In genomic region chr17:332023-332422, GRCh38 we compare ENCODE assay signal across 13 cellular contexts. TPM values are rescaled to one million over a fixed set of nuclear protein-coding genes. Genes with fewer than 3 reads are reported as not detected.
A peak's percentile ranks its signal among the peaks of the same experiment; 100 is the strongest.
DNase-seq lines count a peak whose midpoint lies in the region; ATAC-seq and TF ChIP-seq lines count a peak whose summit lies in the region.
"Had no signal": no experiment of that assay in that cellular context is flagged by ENCODE, and none has a peak within 500 bp of the region (broad histone marks: within the 10 kb centered on the region; RNA-seq: fewer than 3 reads in every experiment).

No MANE protein-coding gene starts in this region.

- peak; percentile 59 for DNase-seq in NCI-H1694 treated with DMSO at 0.1 percent for 48 hours (lab: John Stamatoyannopoulos, UW)
- no peak for DNase-seq in NCI-H1694 (lab: John Stamatoyannopoulos, UW)
- DNase-seq in globus pallidus (ENCODE audit: low spot score): peak; percentile 8
- DNase-seq in neural progenitor cell (ENCODE audit: low spot score): no peak
- peak; percentile 17 to 48 for DNase-seq in tibial artery
- DNase-seq in HAP-1 (ENCODE audit: low spot score in 2 of 2): no peak
- DNase-seq: DMS79 treated with DMSO at 0.1 percent for 48 hours, NCI-H226, retina had no signal

- peaks cover 7% of the 10 kb centered on the region for H3K27me3 Mint-ChIP-seq in neural progenitor cell (ENCODE audit: insufficient read depth, low read depth)

- H3K4me2 ChIP-seq in neural progenitor cell: no peak overlapping the region

- H3K9me3 Mint-ChIP-seq in neural progenitor cell: peaks cover 2% of the 10 kb centered on the region

- ATAC-seq in GM21447 (IDR thresholded peaks at IDR 0.05; ENCODE audit: unreplicated experiment): no peak
- ATAC-seq in GM21367 (IDR thresholded peaks at IDR 0.05; ENCODE audit: unreplicated experiment): no peak
- ATAC-seq: Panc1 had no signal

- H3K36me3 ChIP-seq in neural progenitor cell: no peaks in the 10 kb centered on the region
- H3K36me3 ChIP-seq in tibial artery: no peaks in the 10 kb centered on the region
- H3K36me3 ChIP-seq in HAP-1 (replicated peaks): no peaks in the 10 kb centered on the region
- H3K36me3 ChIP-seq: cardiac muscle cell had no signal

- H4K20me1 ChIP-seq in neural progenitor cell (ENCODE audit: low read depth): peaks cover 7% of the 10 kb centered on the region

- H3K4me1 ChIP-seq in neural progenitor cell: peaks cover 20% of the 10 kb centered on the region
- peaks cover 0 to 10% (median 0%) of the 10 kb centered on the region in 4 donors for H3K4me1 ChIP-seq in tibial artery
- H3K4me1 ChIP-seq in HAP-1: no peaks in the 10 kb centered on the region

- peaks cover 53% of the 10 kb centered on the region for H3K4me1 Mint-ChIP-seq in neural progenitor cell

- no peak overlapping the region for H3K4me3 ChIP-seq in neural progenitor cell
- peak overlapping the region; percentile 10 to 26 for H3K4me3 ChIP-seq in tibial artery
- no peak overlapping the region for H3K4me3 ChIP-seq in HAP-1
- H3K4me3 ChIP-seq: cardiac muscle cell had no signal

- H3K27me3 ChIP-seq in neural progenitor cell (peaks cover 13% of the 10 kb centered on the region), tibial artery (peaks cover 0 to 46% of the 10 kb centered on the region in 2 donors), HAP-1 (ENCODE audit: low read depth) (no peaks in the 10 kb centered on the region)
- H3K27me3 ChIP-seq: cardiac muscle cell had no signal

- no peaks in the 10 kb centered on the region for H3K79me2 ChIP-seq in neural progenitor cell (ENCODE audit: low read depth)

- no peak overlapping the region for H2AFZ ChIP-seq in neural progenitor cell (replicated peaks)

- peak overlapping the region; percentile 8 for H3K27ac Mint-ChIP-seq in neural progenitor cell

- in situ Hi-C loops in HAP-1 (cut with MboI; ENCODE audit: low sequenced_read_pairs): no loop called here

- no peak for TF ChIP-seq CTCF in neural progenitor cell (IDR thresholded peaks at IDR 0.05)
- TF ChIP-seq CTCF in tibial artery (IDR thresholded peaks at IDR 0.05): no peak

- intact Hi-C loops in tibial artery (cut with DNase I; ENCODE audit: low total_unique reads): no loop called here

- H3K27ac ChIP-seq in neural progenitor cell (no peak overlapping the region), tibial artery (peak overlapping the region; percentile 43 to 62)
- H3K27ac ChIP-seq: cardiac muscle cell had no signal

- no peaks in the 10 kb centered on the region for H3K9me3 ChIP-seq in neural progenitor cell (ENCODE audit: low read depth)
- no peaks in the 10 kb centered on the region for H3K9me3 ChIP-seq in tibial artery
- no peaks in the 10 kb centered on the region for H3K9me3 ChIP-seq in HAP-1

- no peaks in the 10 kb centered on the region for H3K36me3 Mint-ChIP-seq in neural progenitor cell

- H3K9ac ChIP-seq in neural progenitor cell: no peak overlapping the region

- H3K4me3 Mint-ChIP-seq in neural progenitor cell: no peak overlapping the region

- no peaks in the 10 kb centered on the region for H3F3A ChIP-seq in neural progenitor cell (ENCODE audit: low read depth)

RNA-seq across cellular contexts. Expression of gene RPH3AL, which starts 20.6 kb away (rescaled TPM):
- 7.5 TPM in 2 replicates for total RNA-seq in neural progenitor cell (ENCODE audit: low replicate concordance)

Comparison
In these comparisons a context has a peak if more than half of its experiments do, and no peak if none do; other contexts are left out.
1. DNase-seq: peak in NCI-H1694 treated with DMSO at 0.1 percent for 48 hours (single experiment), globus pallidus (single experiment) and tibial artery (2 of 2); none in NCI-H1694 (single experiment), neural progenitor cell (single experiment) and HAP-1 (0 of 2).
2. H3K4me3 ChIP-seq: peak in tibial artery (2 of 2); none in neural progenitor cell (single experiment) and HAP-1 (single experiment).